In the genomic region with DNA sequence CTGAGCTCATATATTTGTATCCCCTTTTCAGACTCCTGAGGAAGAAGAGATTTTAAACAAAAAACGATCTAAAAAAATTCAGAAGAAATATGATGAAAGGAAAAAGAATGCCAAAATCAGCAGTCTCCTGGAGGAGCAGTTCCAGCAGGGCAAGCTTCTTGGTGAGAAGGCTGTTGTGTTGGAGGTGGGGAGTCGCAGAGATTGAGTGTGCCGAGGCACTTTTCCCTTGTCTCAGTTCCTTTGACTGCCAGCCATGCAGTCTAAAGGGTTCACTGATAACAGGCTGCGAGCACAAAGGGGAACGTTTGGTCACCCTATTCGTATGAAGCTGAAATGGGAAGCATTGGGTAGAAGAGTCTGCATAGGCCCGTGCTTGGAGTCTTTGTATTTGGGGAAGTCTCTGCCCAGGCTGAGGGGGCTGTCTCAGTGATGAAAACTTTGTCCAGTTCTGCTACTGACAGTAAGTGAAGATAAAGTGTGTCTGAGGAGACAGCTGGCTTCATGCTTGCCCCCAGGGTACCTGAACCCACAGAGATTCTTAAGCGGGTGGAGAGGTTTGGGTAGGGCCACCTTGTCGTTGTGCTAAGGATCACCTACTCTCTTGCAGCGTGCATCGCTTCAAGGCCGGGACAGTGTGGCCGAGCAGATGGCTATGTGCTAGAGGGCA, we compare ENCODE assay signal across 11 cellular contexts. TPM values are rescaled to one million over a fixed set of nuclear protein-coding genes. Genes with fewer than 3 reads are reported as not detected.
DNase-seq lines count a peak whose midpoint lies in the region; ATAC-seq and TF ChIP-seq lines count a peak whose summit lies in the region.
"Had no signal": no experiment of that assay in that cellular context is flagged by ENCODE, and none has a peak within 500 bp of the region (broad histone marks: within the 10 kb centered on the region; RNA-seq: fewer than 3 reads in every experiment).

No MANE protein-coding gene starts in this region.

- peak overlapping the region; percentile 11; the same call in 1 of the 2 replicates for H3K4me2 ChIP-seq in IMR-90 (ENCODE audit: low read depth, low read length)

- no peak overlapping the region for H3K9ac ChIP-seq in IMR-90 (ENCODE audit: low read depth, low read length)

- H3K9me3 ChIP-seq in CD8-positive, alpha-beta T cell (ENCODE audit: low read length): no peaks in the 10 kb centered on the region
- H3K9me3 ChIP-seq in IMR-90 (ENCODE audit: control insufficient read depth, insufficient read depth, low read length) (no peaks in the 10 kb centered on the region), stomach (no peaks in the 10 kb centered on the region)
- no peaks in the 10 kb centered on the region for H3K9me3 ChIP-seq in naive thymus-derived CD4-positive, alpha-beta T cell (ENCODE audit: control insufficient read depth in 2 of 3, low read length in 3 of 3)
- H3K9me3 ChIP-seq: heart left ventricle, SJSA1 had no signal

- peaks cover 41% of the 10 kb centered on the region for H3K4me1 Mint-ChIP-seq in CD8-positive, alpha-beta T cell (ENCODE audit: low read depth)
- peaks cover 35% of the 10 kb centered on the region for H3K4me1 Mint-ChIP-seq in activated naive CD8-positive, alpha-beta T cell treated with anti-CD3 and anti-CD28 coated beads for 36 hours
- H3K4me1 Mint-ChIP-seq in naive thymus-derived CD4-positive, alpha-beta T cell: peaks cover 20 to 49% (median 37%) of the 10 kb centered on the region in 7 donors

- no peak for ATAC-seq in CD8-positive, alpha-beta T cell
- ATAC-seq in IMR-90 (ENCODE audit: low read depth): no peak
- ATAC-seq in naive thymus-derived CD4-positive, alpha-beta T cell: no peak
- ATAC-seq in HG03354 (IDR thresholded peaks at IDR 0.05; ENCODE audit: poor library complexity, severe bottlenecking, unreplicated experiment): no peak
- ATAC-seq: heart left ventricle had no signal

- no peak overlapping the region for H2BK20ac ChIP-seq in IMR-90 (ENCODE audit: low read depth, low read length)

- H3K23ac ChIP-seq in IMR-90 (ENCODE audit: low read depth, low read length): peak overlapping the region; percentile 66

- POLR2A ChIA-PET in CD8-positive, alpha-beta T cell (lab: Charles Lee): interaction anchor here (1.3 kb wide), 1 partner anchor 12 kb away, joined by 3 read pairs; no protein-coding TSS in a partner anchor
- POLR2A ChIA-PET in IMR-90 (lab: Charles Lee; ENCODE audit: unreplicated experiment): no interaction called here
- POLR2A ChIA-PET in naive thymus-derived CD4-positive, alpha-beta T cell (lab: Charles Lee): interaction anchor here (0.8 to 5.5 kb wide), 6 partner anchors 9 to 57 kb away, joined by 3 to 93 read pairs (median 22); partner anchors contain the start of genes BEST4, BTBD19, DYNLT4 and RNU5D-1

- no peak overlapping the region for H3K56ac ChIP-seq in IMR-90 (ENCODE audit: extremely low read depth, insufficient read depth, low read length)

- H3K4me3 ChIP-seq in CD8-positive, alpha-beta T cell (ENCODE audit: low read depth, low read length): no peak overlapping the region
- no peak overlapping the region for H3K4me3 ChIP-seq in IMR-90 (ENCODE audit: insufficient read depth, low read depth, low read length)
- H3K4me3 ChIP-seq in naive thymus-derived CD4-positive, alpha-beta T cell (ENCODE audit: low read length): no peak overlapping the region
- peak overlapping the region in 2 of 4 donors; percentile 77 to 87 for H3K4me3 ChIP-seq in stomach

- no peak overlapping the region for H4K91ac ChIP-seq in IMR-90 (ENCODE audit: insufficient read depth, low read depth, low read length)

- peak overlapping the region; percentile 92 for H3K4me3 Mint-ChIP-seq in CD8-positive, alpha-beta T cell
- peak overlapping the region; percentile 94 for H3K4me3 Mint-ChIP-seq in activated naive CD8-positive, alpha-beta T cell treated with anti-CD3 and anti-CD28 coated beads for 36 hours
- H3K4me3 Mint-ChIP-seq in naive thymus-derived CD4-positive, alpha-beta T cell: peak overlapping the region in 6 of 10 donors; percentile 16 to 90 (median 88)

- H4K20me1 ChIP-seq in IMR-90 (ENCODE audit: insufficient read depth, low read length): peaks cover 51% of the 10 kb centered on the region

- peaks cover 63% of the 10 kb centered on the region for H3K36me3 Mint-ChIP-seq in CD8-positive, alpha-beta T cell
- peaks cover 75% of the 10 kb centered on the region for H3K36me3 Mint-ChIP-seq in activated naive CD8-positive, alpha-beta T cell treated with anti-CD3 and anti-CD28 coated beads for 36 hours
- H3K36me3 Mint-ChIP-seq in naive thymus-derived CD4-positive, alpha-beta T cell: peaks cover 8 to 51% (median 24%) of the 10 kb centered on the region in 5 donors

- intact Hi-C loops in CD8-positive, alpha-beta T cell (cut with DNase I, micrococcal nuclease): loop anchor here in 1 of 2 experiments (5.0 kb wide), 2 partner anchors 564 to 909 kb away; partner anchors contain the start of genes GPBP1L1, MUTYH, TMEM69 and TOE1
- intact Hi-C loops in IMR-90 (cut with micrococcal nuclease) (loop anchor here (2.0 kb wide), 1 partner anchor 47 kb away; the partner anchor contains the start of gene RNU5D-1), stomach (cut with DNase I; ENCODE audit: low total_unique reads) (no loop called here)
- intact Hi-C loops in naive thymus-derived CD4-positive, alpha-beta T cell (cut with micrococcal nuclease): loop anchor here in 1 of 2 donors (10.0 kb wide), 1 partner anchor 907 kb away; the partner anchor contains the start of genes GPBP1L1 and TMEM69

- no peak overlapping the region for H2AK9ac ChIP-seq in IMR-90 (replicated peaks; ENCODE audit: low read depth, low read length, poor library complexity)

- TF ChIP-seq CTCF in CD8-positive, alpha-beta T cell (IDR thresholded peaks at IDR 0.05): no peak
- TF ChIP-seq CTCF in IMR-90 (conservative IDR thresholded peaks at IDR 0.05; ENCODE audit: low read depth, low read length): no peak
- no peak for TF ChIP-seq CTCF in stomach (IDR thresholded peaks at IDR 0.05)

- CTCF ChIA-PET in CD8-positive, alpha-beta T cell (lab: Charles Lee): interaction anchor here (1.2 to 1.3 kb wide), 4 partner anchors 15 to 522 kb away, joined by 3 to 4 read pairs (median 3); partner anchors contain the start of gene HECTD3
- CTCF ChIA-PET in IMR-90 (lab: Yijun Ruan, JAX): no interaction called here
- CTCF ChIA-PET in naive thymus-derived CD4-positive, alpha-beta T cell (lab: Charles Lee): interaction anchor here (1.1 kb wide), 1 partner anchor 714 kb away, joined by 4 read pairs; no protein-coding TSS in a partner anchor

- in situ Hi-C loops in IMR-90 (cut with MboI; ENCODE audit: low sequenced_read_pairs): no loop called here

- H3K27ac ChIP-seq in CD8-positive, alpha-beta T cell (ENCODE audit: low read depth, low read length): no peak overlapping the region
- H3K27ac ChIP-seq in IMR-90 (ENCODE audit: insufficient read depth, low read length): no peak overlapping the region
- no peak overlapping the region for H3K27ac ChIP-seq in naive thymus-derived CD4-positive, alpha-beta T cell (ENCODE audit: low read depth, low read length)
- H3K27ac ChIP-seq in stomach: peak overlapping the region in 2 of 5 donors; percentile 24 to 95
- H3K27ac ChIP-seq: SJSA1 had no signal

- dilution Hi-C loops in IMR-90 (cut with HindIII; ENCODE audit: low sequenced_read_pairs, unreplicated experiment): no loop called here

- no peak overlapping the region for H3K18ac ChIP-seq in IMR-90 (ENCODE audit: low read depth, low read length)

- no peak overlapping the region for H2BK15ac ChIP-seq in IMR-90 (ENCODE audit: low read depth, low read length)

- 95% methylated on average over 4 of the region's 13 CpGs; no CpG with 5 or more reads in 1 of the 2 experiments for WGBS in IMR-90 (ENCODE audit: extremely low coverage in 2 of 2, insufficient read length in 1 of 2), 2 experiments
- WGBS in stomach, 5 donors: 56 to 67% (median 64%) methylated on average over 13 of the region's 13 CpGs

- H2AK5ac ChIP-seq in IMR-90 (ENCODE audit: low read depth, low read length): no peak overlapping the region

- H3K79me1 ChIP-seq in IMR-90 (ENCODE audit: low read depth in 1 of 2, low read length in 2 of 2): peaks cover 17 to 65% of the 10 kb centered on the region in 2 experiments

- H3K4ac ChIP-seq in IMR-90 (ENCODE audit: low read depth, low read length): no peak overlapping the region

- H3K36me3 ChIP-seq in CD8-positive, alpha-beta T cell (ENCODE audit: insufficient read depth, low read length): peaks cover 29% of the 10 kb centered on the region
- peaks cover 44% of the 10 kb centered on the region for H3K36me3 ChIP-seq in IMR-90 (ENCODE audit: control insufficient read depth, insufficient read depth, low read length)
- peaks cover 0 to 47% (median 7%) of the 10 kb centered on the region in 3 experiments for H3K36me3 ChIP-seq in naive thymus-derived CD4-positive, alpha-beta T cell (ENCODE audit: control insufficient read depth in 2 of 3, insufficient read depth in 3 of 3, low read length in 3 of 3)
- peaks cover 41 to 61% (median 58%) of the 10 kb centered on the region in 4 donors for H3K36me3 ChIP-seq in stomach

- H3K27me3 ChIP-seq in CD8-positive, alpha-beta T cell (ENCODE audit: insufficient read depth, low read length): no peaks in the 10 kb centered on the region
- H3K27me3 ChIP-seq in IMR-90 (ENCODE audit: control insufficient read depth, insufficient read depth, low read length) (no peaks in the 10 kb centered on the region), stomach (no peaks in the 10 kb centered on the region)
- no peaks in the 10 kb centered on the region for H3K27me3 ChIP-seq in naive thymus-derived CD4-positive, alpha-beta T cell (ENCODE audit: control insufficient read depth in 2 of 2, insufficient read depth in 2 of 2, low read length in 2 of 2)
- H3K27me3 ChIP-seq: heart left ventricle, SJSA1 had no signal

- TF ChIP-seq POLR2A in IMR-90 (IDR thresholded peaks at IDR 0.05; ENCODE audit: low read depth, low read length) (no peak), stomach (IDR thresholded peaks at IDR 0.05) (no peak)

- H3K4me1 ChIP-seq in CD8-positive, alpha-beta T cell (ENCODE audit: insufficient read depth, low read length): peaks cover 27% of the 10 kb centered on the region
- H3K4me1 ChIP-seq in IMR-90 (ENCODE audit: control insufficient read depth, insufficient read depth, low read length): peaks cover 12% of the 10 kb centered on the region
- peaks cover 6 to 19% of the 10 kb centered on the region in 2 donors for H3K4me1 ChIP-seq in naive thymus-derived CD4-positive, alpha-beta T cell (ENCODE audit: control insufficient read depth in 2 of 2, insufficient read depth in 2 of 2, low read length in 2 of 2)
- peaks cover 20 to 36% (median 31%) of the 10 kb centered on the region in 4 donors for H3K4me1 ChIP-seq in stomach

- peaks cover 19% of the 10 kb centered on the region for H3K9me1 ChIP-seq in IMR-90 (ENCODE audit: insufficient read depth, low read length)

- DNase-seq in CD8-positive, alpha-beta T cell: no peak
- DNase-seq in IMR-90 (no peak), NCI-H2171 (lab: John Stamatoyannopoulos, UW) (no peak), stomach (no peak), C1 segment of cervical spinal cord (lab: John Stamatoyannopoulos, UW) (no peak)
- no peak for DNase-seq in activated naive CD8-positive, alpha-beta T cell treated with anti-CD3 and anti-CD28 coated beads for 36 hours
- no peak for DNase-seq in naive thymus-derived CD4-positive, alpha-beta T cell
- DNase-seq: heart left ventricle had no signal

- peak overlapping the region; percentile 62 for H3K27ac Mint-ChIP-seq in CD8-positive, alpha-beta T cell
- peak overlapping the region; percentile 97 for H3K27ac Mint-ChIP-seq in activated naive CD8-positive, alpha-beta T cell treated with anti-CD3 and anti-CD28 coated beads for 36 hours
- H3K27ac Mint-ChIP-seq in naive thymus-derived CD4-positive, alpha-beta T cell: peak overlapping the region in 8 of 9 donors; percentile 3 to 95 (median 72)

- no peaks in the 10 kb centered on the region for H3K9me3 Mint-ChIP-seq in CD8-positive, alpha-beta T cell
- no peaks in the 10 kb centered on the region for H3K9me3 Mint-ChIP-seq in activated naive CD8-positive, alpha-beta T cell treated with anti-CD3 and anti-CD28 coated beads for 36 hours
- H3K9me3 Mint-ChIP-seq in naive thymus-derived CD4-positive, alpha-beta T cell: no peaks in the 10 kb centered on the region

- no peak overlapping the region for H4K5ac ChIP-seq in IMR-90 (ENCODE audit: low read depth, low read length)

- no peak overlapping the region for H3K14ac ChIP-seq in IMR-90 (replicated peaks; ENCODE audit: low read depth, low read length)

- H3K27me3 Mint-ChIP-seq in CD8-positive, alpha-beta T cell (ENCODE audit: low read depth): no peaks in the 10 kb centered on the region
- H3K27me3 Mint-ChIP-seq in activated naive CD8-positive, alpha-beta T cell treated with anti-CD3 and anti-CD28 coated beads for 36 hours: no peaks in the 10 kb centered on the region
- H3K27me3 Mint-ChIP-seq in naive thymus-derived CD4-positive, alpha-beta T cell: no peaks in the 10 kb centered on the region

- TF ChIP-seq RAD21 in IMR-90 (IDR thresholded peaks at IDR 0.05; ENCODE audit: low read length): no peak

- H2BK120ac ChIP-seq in IMR-90 (ENCODE audit: low read depth, low read length): no peak overlapping the region

- BruUV-seq in IMR-90 (replicated peaks; lab: Mats Ljungman, UMichigan): TSS peak; percentile 63

- H4K8ac ChIP-seq in IMR-90 (ENCODE audit: low read depth in 2 of 2, low read length in 2 of 2): no peak overlapping the region

- no peak overlapping the region for H2BK5ac ChIP-seq in IMR-90 (ENCODE audit: low read depth, low read length, poor library complexity, severe bottlenecking)

- TF ChIP-seq EP300 in stomach (IDR thresholded peaks at IDR 0.05): no peak

- no peak overlapping the region for H2AFZ ChIP-seq in IMR-90 (replicated peaks; ENCODE audit: low read length, poor library complexity)

RNA-seq across cellular contexts. Expression of gene RPS8, which starts 2.8 kb away (rescaled TPM):
- total RNA-seq in CD8-positive, alpha-beta T cell: 1,000 to 10,000 TPM; 3,381 to 3,465 TPM
- 1,837 and 2,171 TPM in 2 replicates for total RNA-seq in IMR-90 (2012; rRNA removed)
- polyA plus RNA-seq in IMR-90 (2012; rRNA removed): 2,128 and 2,255 TPM in 2 replicates
- polyA plus RNA-seq in IMR-90 (2012; cell fraction: cytosol; rRNA removed): 2,467 and 3,082 TPM in 2 replicates
- polyA plus RNA-seq in IMR-90 (2012; cell fraction: nucleus; rRNA removed; ENCODE audit: low replicate concordance): 595 and 1,006 TPM in 2 replicates
- 1,000 to 10,000 TPM; 2,658 to 2,665 TPM for total RNA-seq in activated naive CD8-positive, alpha-beta T cell treated with anti-CD3 and anti-CD28 coated beads for 36 hours
- 1,000 to 10,000 TPM; 2,000 to 3,409 (median 3,025) TPM for total RNA-seq in naive thymus-derived CD4-positive, alpha-beta T cell
- 1,000 to 10,000 TPM in 1 of 2 donors, 100 to 1,000 TPM in 1; 954 to 1,486 TPM for polyA plus RNA-seq in naive thymus-derived CD4-positive, alpha-beta T cell
- total RNA-seq in stomach: 1,000 to 10,000 TPM in 4 of 5 donors, 100 to 1,000 TPM in 1; 322 to 2,657 (median 1,647) TPM
- 1,000 to 10,000 TPM; 2,591 to 3,429 (median 3,008) TPM for polyA plus RNA-seq in stomach

RNA-seq across cellular contexts. Expression of gene BEST4, which starts 9.9 kb away (rescaled TPM):
- 1 to 10 TPM; 1.4 to 1.5 TPM for total RNA-seq in CD8-positive, alpha-beta T cell
- total RNA-seq in IMR-90 (2012; rRNA removed) (not detected in 2 replicates), stomach (10 to 100 TPM in 1 of 5 donors, under 1 TPM in 1, not detected in 3; 0.87 to 60.0 TPM)
- polyA plus RNA-seq in IMR-90 (2012; rRNA removed) (0.07 and 0.16 TPM in 2 replicates), stomach (under 1 TPM in 1 of 3 donors, not detected in 2; 0.35 TPM)
- 0.06 and 0.12 TPM in 2 replicates for polyA plus RNA-seq in IMR-90 (2012; cell fraction: cytosol; rRNA removed)
- 1.0 and 1.8 TPM in 2 replicates for polyA plus RNA-seq in IMR-90 (2012; cell fraction: nucleus; rRNA removed; ENCODE audit: low replicate concordance)
- total RNA-seq in activated naive CD8-positive, alpha-beta T cell treated with anti-CD3 and anti-CD28 coated beads for 36 hours: 1 to 10 TPM; 1.5 to 1.8 TPM
- total RNA-seq in naive thymus-derived CD4-positive, alpha-beta T cell: 1 to 10 TPM in 2 of 5 experiments, under 1 TPM in 3; 0.77 to 1.4 (median 0.96) TPM
- under 1 TPM in 1 of 2 donors, not detected in 1; 0.72 TPM for polyA plus RNA-seq in naive thymus-derived CD4-positive, alpha-beta T cell
- total RNA-seq: LHCN-M2, SJSA1 had no signal

RNA-seq across cellular contexts. Expression of gene PLK3, which starts 22.1 kb away (rescaled TPM):
- total RNA-seq in CD8-positive, alpha-beta T cell: 100 to 1,000 TPM; 568 to 599 TPM
- total RNA-seq in IMR-90 (2012; rRNA removed) (15.3 and 15.8 TPM in 2 replicates), stomach (10 to 100 TPM in 4 of 5 donors, under 1 TPM in 1; 0.58 to 30.4 (median 24.3) TPM)
- polyA plus RNA-seq in IMR-90 (2012; rRNA removed) (51.6 and 52.5 TPM in 2 replicates), stomach (10 to 100 TPM in 2 of 3 donors, 1 to 10 TPM in 1; 9.5 to 21.2 (median 13.5) TPM)
- polyA plus RNA-seq in IMR-90 (2012; cell fraction: cytosol; rRNA removed): 45.2 and 47.2 TPM in 2 replicates
- polyA plus RNA-seq in IMR-90 (2012; cell fraction: nucleus; rRNA removed; ENCODE audit: low replicate concordance): 238 and 324 TPM in 2 replicates
- total RNA-seq in activated naive CD8-positive, alpha-beta T cell treated with anti-CD3 and anti-CD28 coated beads for 36 hours: 10 to 100 TPM; 53.3 to 57.1 TPM
- 100 to 1,000 TPM in 4 of 5 experiments, 10 to 100 TPM in 1; 92.8 to 456 (median 142) TPM for total RNA-seq in naive thymus-derived CD4-positive, alpha-beta T cell
- 10 to 100 TPM; 30.5 to 59.1 TPM for polyA plus RNA-seq in naive thymus-derived CD4-positive, alpha-beta T cell

RNA-seq across cellular contexts. Expression of gene DYNLT4, which starts 29.0 kb away (rescaled TPM):
- 1 to 10 TPM; 2.2 to 2.5 TPM for total RNA-seq in CD8-positive, alpha-beta T cell
- 0.56 TPM in 1 of 2 replicates, not detected in the other for total RNA-seq in IMR-90 (2012; rRNA removed)
- polyA plus RNA-seq in IMR-90 (2012; rRNA removed): not detected in 2 replicates
- polyA plus RNA-seq in IMR-90 (2012; cell fraction: cytosol; rRNA removed): 0.08 and 0.25 TPM in 2 replicates
- 0.34 TPM in 1 of 2 replicates, not detected in the other for polyA plus RNA-seq in IMR-90 (2012; cell fraction: nucleus; rRNA removed; ENCODE audit: low replicate concordance)
- total RNA-seq in activated naive CD8-positive, alpha-beta T cell treated with anti-CD3 and anti-CD28 coated beads for 36 hours: 1 to 10 TPM in 1 of 2 experiments, under 1 TPM in 1; 0.70 to 1.0 TPM
- 1 to 10 TPM in 2 of 5 experiments, under 1 TPM in 3; 0.31 to 9.7 (median 0.87) TPM for total RNA-seq in naive thymus-derived CD4-positive, alpha-beta T cell
- under 1 TPM in 1 of 2 donors, not detected in 1; 0.47 TPM for polyA plus RNA-seq in naive thymus-derived CD4-positive, alpha-beta T cell
- total RNA-seq in stomach: 10 to 100 TPM in 1 of 5 donors, not detected in 4; 25.5 TPM
- polyA plus RNA-seq in stomach: 1 to 10 TPM in 1 of 3 donors, under 1 TPM in 2; 0.38 to 4.4 (median 0.50) TPM
- total RNA-seq: LHCN-M2, SJSA1 had no signal

RNA-seq across cellular contexts. Expression of gene BTBD19, which starts 30.2 kb away (rescaled TPM):
- total RNA-seq in CD8-positive, alpha-beta T cell: 10 to 100 TPM; 24.9 to 27.5 TPM
- 0.56 and 0.90 TPM in 2 replicates for total RNA-seq in IMR-90 (2012; rRNA removed)
- 16.0 and 17.2 TPM in 2 replicates for polyA plus RNA-seq in IMR-90 (2012; rRNA removed)
- 10.6 and 11.1 TPM in 2 replicates for polyA plus RNA-seq in IMR-90 (2012; cell fraction: cytosol; rRNA removed)
- polyA plus RNA-seq in IMR-90 (2012; cell fraction: nucleus; rRNA removed; ENCODE audit: low replicate concordance): 141 and 200 TPM in 2 replicates
- 1 to 10 TPM; 6.0 to 8.1 TPM for total RNA-seq in activated naive CD8-positive, alpha-beta T cell treated with anti-CD3 and anti-CD28 coated beads for 36 hours
- 10 to 100 TPM; 11.2 to 47.2 (median 13.5) TPM for total RNA-seq in naive thymus-derived CD4-positive, alpha-beta T cell
- under 1 TPM; 0.07 to 0.28 TPM for polyA plus RNA-seq in naive thymus-derived CD4-positive, alpha-beta T cell
- 1 to 10 TPM in 2 of 5 donors, under 1 TPM in 1, not detected in 2; 0.89 to 4.1 (median 2.9) TPM for total RNA-seq in stomach
- 1 to 10 TPM; 1.4 to 2.9 (median 2.8) TPM for polyA plus RNA-seq in stomach
